In the genomic region with DNA sequence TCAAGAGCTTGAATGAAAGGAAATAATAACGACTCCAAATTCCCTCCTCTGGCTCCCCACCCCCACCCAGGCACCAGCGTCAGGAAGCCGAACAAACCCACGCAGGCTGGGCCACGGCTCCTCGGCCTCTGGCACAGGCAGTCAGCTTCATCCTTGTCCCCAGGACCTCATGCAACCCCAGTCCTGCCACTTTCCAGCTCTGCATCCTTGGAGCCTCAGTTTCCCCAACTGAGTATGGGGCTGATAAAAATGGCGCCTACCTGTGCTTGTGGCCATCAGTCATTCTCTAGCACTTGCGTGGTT, we compare ENCODE assay signal across 28 cellular contexts.
A peak's percentile ranks its signal among the peaks of the same experiment; 100 is the strongest.
DNase-seq lines count a peak whose midpoint lies in the region; ATAC-seq and TF ChIP-seq lines count a peak whose summit lies in the region.
"Had no signal": no experiment of that assay in that cellular context is flagged by ENCODE, and none has a peak within 500 bp of the region (broad histone marks: within the 10 kb centered on the region; RNA-seq: fewer than 3 reads in every experiment).

No MANE protein-coding gene starts in this region.

- H3K4me3 ChIP-seq in ascending aorta (no peak overlapping the region), esophagus squamous epithelium (no peak overlapping the region), tibial nerve (no peak overlapping the region), tibial artery (no peak overlapping the region)
- no peak overlapping the region for H3K4me3 ChIP-seq in CD4-positive, alpha-beta memory T cell (ENCODE audit: low read length in 2 of 2)
- H3K4me3 ChIP-seq: dorsolateral prefrontal cortex, mucosa of descending colon had no signal

- peaks cover 27 to 49% (median 42%) of the 10 kb centered on the region in 3 donors for H3K4me1 Mint-ChIP-seq in naive B cell
- H3K4me1 Mint-ChIP-seq in CD4-positive, alpha-beta memory T cell: peaks cover 0 to 4% (median under 1%) of the 10 kb centered on the region in 4 donors
- H3K4me1 Mint-ChIP-seq: activated T-helper 17 cell treated with anti-CD3 and anti-CD28 coated beads, Interleukin-2, amount 50 U/mL, for 72 hours had no signal

- no peaks in the 10 kb centered on the region for H3K27me3 Mint-ChIP-seq in naive B cell
- no peaks in the 10 kb centered on the region for H3K27me3 Mint-ChIP-seq in CD4-positive, alpha-beta memory T cell
- H3K27me3 Mint-ChIP-seq: activated CD4-positive, alpha-beta memory T cell treated with anti-CD3 and anti-CD28 coated beads for 36 hours; activated naive CD8-positive, alpha-beta T cell; activated T-helper 17 cell treated with anti-CD3 and anti-CD28 coated beads, Interleukin-2, amount 50 U/mL, for 72 hours; CD4-positive, alpha-beta T cell; progenitor cell of endocrine pancreas had no signal

- POLR2A ChIA-PET in CD4-positive, alpha-beta memory T cell (lab: Charles Lee; ENCODE audit: partially characterized antibody): no interaction called here

- peaks cover 0 to under 1% of the 10 kb centered on the region in 2 donors for H3K36me3 Mint-ChIP-seq in naive B cell
- peaks cover 0 to 1% of the 10 kb centered on the region in 2 donors for H3K36me3 Mint-ChIP-seq in CD4-positive, alpha-beta memory T cell
- H3K36me3 Mint-ChIP-seq: activated CD4-positive, alpha-beta memory T cell treated with anti-CD3 and anti-CD28 coated beads for 36 hours; activated naive CD8-positive, alpha-beta T cell had no signal

- no peaks in the 10 kb centered on the region for H3K36me3 ChIP-seq in ascending aorta
- H3K36me3 ChIP-seq in esophagus squamous epithelium: no peaks in the 10 kb centered on the region
- no peaks in the 10 kb centered on the region for H3K36me3 ChIP-seq in tibial nerve
- peaks cover 4% of the 10 kb centered on the region for H3K36me3 ChIP-seq in CD4-positive, alpha-beta memory T cell (ENCODE audit: insufficient read depth, low read length)
- H3K36me3 ChIP-seq in tibial artery: no peaks in the 10 kb centered on the region

- intact Hi-C loops in ascending aorta (cut with DNase I) (loop anchor here (5.0 kb wide), 1 partner anchor 33 kb away; no protein-coding TSS in a partner anchor), esophagus squamous epithelium (cut with DNase I) (no loop called here), tibial artery (cut with DNase I; ENCODE audit: low total_unique reads) (no loop called here)
- intact Hi-C loops in CD4-positive, alpha-beta memory T cell (cut with micrococcal nuclease): no loop called here

- peak overlapping the region in 2 of 8 donors; percentile 2 to 11 for H3K4me3 Mint-ChIP-seq in naive B cell
- H3K4me3 Mint-ChIP-seq in CD4-positive, alpha-beta memory T cell: no peak overlapping the region
- H3K4me3 Mint-ChIP-seq: activated CD4-positive, alpha-beta memory T cell treated with anti-CD3 and anti-CD28 coated beads for 36 hours; activated naive CD8-positive, alpha-beta T cell; activated T-helper 17 cell treated with anti-CD3 and anti-CD28 coated beads, Interleukin-2, amount 50 U/mL, for 72 hours; CD4-positive, alpha-beta T cell; neural crest cell had no signal

- DNase-seq in ascending aorta (ENCODE audit: low spot score in 2 of 2) (no peak), esophagus squamous epithelium (lab: John Stamatoyannopoulos, UW) (no peak), naive B cell (no peak), tibial nerve (ENCODE audit: low spot score in 2 of 2) (no peak), tibial artery (no peak)
- DNase-seq in activated naive CD4-positive, alpha-beta T cell (lab: John Stamatoyannopoulos, UW): no peak
- DNase-seq in CD4-positive, alpha-beta memory T cell: no peak
- DNase-seq: activated CD4-positive, alpha-beta memory T cell treated with anti-CD3 and anti-CD28 coated beads for 36 hours; activated CD8-positive, alpha-beta memory T cell treated with anti-CD3 and anti-CD28 coated beads, Interleukin-2, amount 50 U/mL, for 48 hours; aorta; CD4-positive, alpha-beta T cell; central memory CD4-positive, alpha-beta T cell; DMS79; dorsolateral prefrontal cortex; H7; Karpas-422; mucosa of descending colon; NCI-H1694 treated with DMSO at 0.1 percent for 48 hours; NCI-H2171 treated with DMSO at 0.1 percent for 48 hours; NCI-H526; small intestine; stimulated activated CD4-positive, alpha-beta T cell treated with anti-CD3 and anti-CD28 coated beads, Interleukin-2, amount 100 ng/mL, for 24 hours had no signal

- TF ChIP-seq POLR2A in esophagus squamous epithelium (IDR thresholded peaks at IDR 0.05): no peak
- no peak for TF ChIP-seq POLR2A in tibial nerve (IDR thresholded peaks at IDR 0.05)

- H3K27ac ChIP-seq in ascending aorta: peak overlapping the region; percentile 20 to 50
- peak overlapping the region in 3 of 4 donors; percentile 64 to 83 (median 77) for H3K27ac ChIP-seq in esophagus squamous epithelium
- H3K27ac ChIP-seq in tibial nerve: peak overlapping the region in 3 of 4 donors; percentile 10 to 53 (median 41)
- no peak overlapping the region for H3K27ac ChIP-seq in CD4-positive, alpha-beta memory T cell (ENCODE audit: low read depth, low read length)
- H3K27ac ChIP-seq in tibial artery: no peak overlapping the region

- whole genome bisulfite sequencing in esophagus squamous epithelium, 2 donors: 72 to 77% methylated on average over 8 of the region's 8 CpGs
- WGBS in tibial nerve, 2 donors: 48 to 49% methylated on average over 8 of the region's 8 CpGs

- peak in 1 of 2 donors; percentile 8 for ATAC-seq in naive B cell (ENCODE audit: low read depth in 2 of 2)
- ATAC-seq: activated CD4-positive, CD25-positive, alpha-beta regulatory T cell treated with anti-CD3 and anti-CD28 coated beads, Interleukin-2, amount 50 U/mL, for 24 hours; activated T-helper 17 cell treated with anti-CD3 and anti-CD28 coated beads, Interleukin-2, amount 50 U/mL, for 72 hours; mucosa of descending colon; Panc1 had no signal

- TF ChIP-seq EP300 in tibial nerve (IDR thresholded peaks at IDR 0.05): no peak

- H3K9me3 Mint-ChIP-seq in naive B cell: no peaks in the 10 kb centered on the region
- no peaks in the 10 kb centered on the region for H3K9me3 Mint-ChIP-seq in CD4-positive, alpha-beta memory T cell
- H3K9me3 Mint-ChIP-seq: activated CD4-positive, alpha-beta memory T cell treated with anti-CD3 and anti-CD28 coated beads for 36 hours; activated T-helper 17 cell treated with anti-CD3 and anti-CD28 coated beads, Interleukin-2, amount 50 U/mL, for 72 hours; CD4-positive, alpha-beta T cell; neural crest cell had no signal

- no peaks in the 10 kb centered on the region for H3K27me3 ChIP-seq in ascending aorta
- H3K27me3 ChIP-seq in esophagus squamous epithelium: no peaks in the 10 kb centered on the region
- no peaks in the 10 kb centered on the region for H3K27me3 ChIP-seq in tibial nerve
- no peaks in the 10 kb centered on the region for H3K27me3 ChIP-seq in CD4-positive, alpha-beta memory T cell (ENCODE audit: insufficient read depth, low read length)
- no peaks in the 10 kb centered on the region for H3K27me3 ChIP-seq in tibial artery
- H3K27me3 ChIP-seq: dorsolateral prefrontal cortex had no signal

- peak overlapping the region; percentile 52 to 84 (median 74) for H3K27ac Mint-ChIP-seq in naive B cell
- peak overlapping the region in 1 of 7 donors; percentile 22 for H3K27ac Mint-ChIP-seq in CD4-positive, alpha-beta memory T cell
- H3K27ac Mint-ChIP-seq: activated CD4-positive, alpha-beta memory T cell treated with anti-CD3 and anti-CD28 coated beads for 36 hours; activated naive CD8-positive, alpha-beta T cell; activated T-helper 17 cell treated with anti-CD3 and anti-CD28 coated beads, Interleukin-2, amount 50 U/mL, for 72 hours; CD4-positive, alpha-beta T cell had no signal

- CTCF ChIA-PET in CD4-positive, alpha-beta memory T cell (lab: Charles Lee; ENCODE audit: partially characterized antibody): interaction anchor here (1.0 kb wide), 1 partner anchor 10 kb away, joined by 3 read pairs; no protein-coding TSS in a partner anchor

- H3K4me1 ChIP-seq in ascending aorta (peaks cover 0 to 12% of the 10 kb centered on the region in 2 donors), esophagus squamous epithelium (peaks cover 0 to 77% (median 28%) of the 10 kb centered on the region in 3 donors), tibial nerve (peaks cover 0 to 58% (median 0%) of the 10 kb centered on the region in 4 donors), tibial artery (peaks cover 0 to 17% (median 8%) of the 10 kb centered on the region in 4 donors)
- no peaks in the 10 kb centered on the region for H3K4me1 ChIP-seq in CD4-positive, alpha-beta memory T cell (ENCODE audit: insufficient read depth, low read length)

- H3K9me3 ChIP-seq in ascending aorta (no peaks in the 10 kb centered on the region), esophagus squamous epithelium (no peaks in the 10 kb centered on the region), tibial nerve (no peaks in the 10 kb centered on the region), tibial artery (no peaks in the 10 kb centered on the region)
- no peaks in the 10 kb centered on the region for H3K9me3 ChIP-seq in CD4-positive, alpha-beta memory T cell (ENCODE audit: control insufficient read depth in 1 of 2, low read length in 2 of 2)
- H3K9me3 ChIP-seq: mucosa of descending colon had no signal

- TF ChIP-seq CTCF in ascending aorta (IDR thresholded peaks at IDR 0.05) (no peak), esophagus squamous epithelium (IDR thresholded peaks at IDR 0.05) (no peak), tibial nerve (IDR thresholded peaks at IDR 0.05) (no peak), tibial artery (IDR thresholded peaks at IDR 0.05) (no peak)

Comparison
In these comparisons a context has a peak if more than half of its experiments do, and no peak if none do; other contexts are left out.
1. H3K27ac ChIP-seq: peak in ascending aorta (2 of 2), esophagus squamous epithelium (3 of 4) and tibial nerve (3 of 4); none in CD4-positive, alpha-beta memory T cell (single experiment) and tibial artery (0 of 2).